ENCODE assay signal across 1 cellular context in the genomic region with DNA sequence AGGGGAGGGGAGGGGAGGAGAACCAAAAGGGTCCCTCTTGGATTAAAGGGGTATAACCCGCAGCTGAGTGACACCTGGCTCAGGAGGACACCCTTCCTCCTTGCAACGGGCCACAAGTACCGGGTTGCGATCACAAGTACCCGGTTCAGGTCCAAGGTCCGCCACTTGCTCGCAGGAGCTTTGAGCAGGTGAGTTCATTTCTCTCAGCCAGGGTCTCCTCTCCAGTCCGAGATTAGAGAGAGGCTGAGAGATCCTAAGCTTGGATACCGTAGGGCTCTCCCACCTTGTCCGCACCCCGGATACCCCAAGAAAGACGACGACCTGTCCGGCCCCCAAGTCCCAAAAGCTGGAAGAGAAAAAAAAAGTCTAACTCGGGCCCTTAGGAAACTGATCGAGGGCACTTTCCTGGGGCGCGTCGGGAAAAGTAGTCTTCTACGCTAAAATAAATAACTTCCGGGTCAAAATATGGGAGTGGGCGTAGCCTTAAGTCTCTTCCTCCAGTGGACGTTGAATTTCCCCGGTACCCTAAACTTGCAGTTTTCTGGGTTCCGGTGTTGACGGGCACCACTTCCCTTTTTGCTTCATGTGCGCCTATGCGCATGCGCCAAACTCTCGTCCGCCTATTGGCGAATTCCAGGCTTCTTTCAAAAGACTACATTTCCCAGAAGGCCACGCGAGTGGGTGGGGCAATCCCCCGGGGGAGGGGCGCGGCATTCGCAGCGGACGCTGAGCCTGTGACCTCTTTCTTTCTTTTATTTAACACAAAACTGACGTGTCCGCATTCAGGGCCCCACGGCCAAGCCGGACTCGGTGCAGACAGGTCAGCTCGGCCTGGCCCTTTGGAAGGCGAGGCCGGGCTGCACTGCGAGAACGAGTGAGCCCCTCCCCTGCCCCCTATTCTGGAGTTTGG.
TF ChIP-seq lines count a peak whose summit lies in the region.

No MANE protein-coding gene starts in this region.

TF ChIP-seq in K562, 482 proteins besides CTCF, POLR2A, EP300 and RAD21 (continued from another document):
- TF ChIP-seq, protein P1, sequence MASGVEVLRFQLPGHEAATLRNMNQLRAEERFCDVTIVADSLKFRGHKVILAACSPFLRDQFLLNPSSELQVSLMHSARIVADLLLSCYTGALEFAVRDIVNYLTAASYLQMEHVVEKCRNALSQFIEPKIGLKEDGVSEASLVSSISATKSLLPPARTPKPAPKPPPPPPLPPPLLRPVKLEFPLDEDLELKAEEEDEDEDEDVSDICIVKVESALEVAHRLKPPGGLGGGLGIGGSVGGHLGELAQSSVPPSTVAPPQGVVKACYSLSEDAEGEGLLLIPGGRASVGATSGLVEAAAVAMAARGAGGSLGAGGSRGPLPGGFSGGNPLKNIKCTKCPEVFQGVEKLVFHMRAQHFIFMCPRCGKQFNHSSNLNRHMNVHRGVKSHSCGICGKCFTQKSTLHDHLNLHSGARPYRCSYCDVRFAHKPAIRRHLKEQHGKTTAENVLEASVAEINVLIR (CRISPR knock-in tag; IDR thresholded peaks at IDR 0.05), result 0 out of 2 replicates have a peak, but pooled peaks have one; percentile 24
- TF ChIP-seq, protein P2, sequence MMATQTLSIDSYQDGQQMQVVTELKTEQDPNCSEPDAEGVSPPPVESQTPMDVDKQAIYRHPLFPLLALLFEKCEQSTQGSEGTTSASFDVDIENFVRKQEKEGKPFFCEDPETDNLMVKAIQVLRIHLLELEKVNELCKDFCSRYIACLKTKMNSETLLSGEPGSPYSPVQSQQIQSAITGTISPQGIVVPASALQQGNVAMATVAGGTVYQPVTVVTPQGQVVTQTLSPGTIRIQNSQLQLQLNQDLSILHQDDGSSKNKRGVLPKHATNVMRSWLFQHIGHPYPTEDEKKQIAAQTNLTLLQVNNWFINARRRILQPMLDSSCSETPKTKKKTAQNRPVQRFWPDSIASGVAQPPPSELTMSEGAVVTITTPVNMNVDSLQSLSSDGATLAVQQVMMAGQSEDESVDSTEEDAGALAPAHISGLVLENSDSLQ (IDR thresholded peaks at IDR 0.05), result peak; percentile 78
- TF ChIP-seq, protein P3, sequence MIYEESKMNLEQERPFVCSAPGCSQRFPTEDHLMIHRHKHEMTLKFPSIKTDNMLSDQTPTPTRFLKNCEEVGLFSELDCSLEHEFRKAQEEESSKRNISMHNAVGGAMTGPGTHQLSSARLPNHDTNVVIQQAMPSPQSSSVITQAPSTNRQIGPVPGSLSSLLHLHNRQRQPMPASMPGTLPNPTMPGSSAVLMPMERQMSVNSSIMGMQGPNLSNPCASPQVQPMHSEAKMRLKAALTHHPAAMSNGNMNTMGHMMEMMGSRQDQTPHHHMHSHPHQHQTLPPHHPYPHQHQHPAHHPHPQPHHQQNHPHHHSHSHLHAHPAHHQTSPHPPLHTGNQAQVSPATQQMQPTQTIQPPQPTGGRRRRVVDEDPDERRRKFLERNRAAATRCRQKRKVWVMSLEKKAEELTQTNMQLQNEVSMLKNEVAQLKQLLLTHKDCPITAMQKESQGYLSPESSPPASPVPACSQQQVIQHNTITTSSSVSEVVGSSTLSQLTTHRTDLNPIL (CRISPR knock-in tag; IDR thresholded peaks at IDR 0.05), result no peak
- TF ChIP-seq CREB3L1 (IDR thresholded peaks at IDR 0.05; ENCODE audit: borderline replicate concordance, low read depth), result peak; percentile 93
- TF ChIP-seq POLR2B (IDR thresholded peaks at IDR 0.05; ENCODE audit: low read depth, partially characterized antibody), result peak; percentile 68
- TF ChIP-seq TCF15 (CRISPR knock-in tag; IDR thresholded peaks at IDR 0.05), result no peak
- peak; percentile 32 for TF ChIP-seq CTBP1 (IDR thresholded peaks at IDR 0.05; ENCODE audit: borderline replicate concordance)
- TF ChIP-seq RBFOX2 (IDR thresholded peaks at IDR 0.05; ENCODE audit: low read depth, low read length), result peak; percentile 91
- TF ChIP-seq, protein P4, sequence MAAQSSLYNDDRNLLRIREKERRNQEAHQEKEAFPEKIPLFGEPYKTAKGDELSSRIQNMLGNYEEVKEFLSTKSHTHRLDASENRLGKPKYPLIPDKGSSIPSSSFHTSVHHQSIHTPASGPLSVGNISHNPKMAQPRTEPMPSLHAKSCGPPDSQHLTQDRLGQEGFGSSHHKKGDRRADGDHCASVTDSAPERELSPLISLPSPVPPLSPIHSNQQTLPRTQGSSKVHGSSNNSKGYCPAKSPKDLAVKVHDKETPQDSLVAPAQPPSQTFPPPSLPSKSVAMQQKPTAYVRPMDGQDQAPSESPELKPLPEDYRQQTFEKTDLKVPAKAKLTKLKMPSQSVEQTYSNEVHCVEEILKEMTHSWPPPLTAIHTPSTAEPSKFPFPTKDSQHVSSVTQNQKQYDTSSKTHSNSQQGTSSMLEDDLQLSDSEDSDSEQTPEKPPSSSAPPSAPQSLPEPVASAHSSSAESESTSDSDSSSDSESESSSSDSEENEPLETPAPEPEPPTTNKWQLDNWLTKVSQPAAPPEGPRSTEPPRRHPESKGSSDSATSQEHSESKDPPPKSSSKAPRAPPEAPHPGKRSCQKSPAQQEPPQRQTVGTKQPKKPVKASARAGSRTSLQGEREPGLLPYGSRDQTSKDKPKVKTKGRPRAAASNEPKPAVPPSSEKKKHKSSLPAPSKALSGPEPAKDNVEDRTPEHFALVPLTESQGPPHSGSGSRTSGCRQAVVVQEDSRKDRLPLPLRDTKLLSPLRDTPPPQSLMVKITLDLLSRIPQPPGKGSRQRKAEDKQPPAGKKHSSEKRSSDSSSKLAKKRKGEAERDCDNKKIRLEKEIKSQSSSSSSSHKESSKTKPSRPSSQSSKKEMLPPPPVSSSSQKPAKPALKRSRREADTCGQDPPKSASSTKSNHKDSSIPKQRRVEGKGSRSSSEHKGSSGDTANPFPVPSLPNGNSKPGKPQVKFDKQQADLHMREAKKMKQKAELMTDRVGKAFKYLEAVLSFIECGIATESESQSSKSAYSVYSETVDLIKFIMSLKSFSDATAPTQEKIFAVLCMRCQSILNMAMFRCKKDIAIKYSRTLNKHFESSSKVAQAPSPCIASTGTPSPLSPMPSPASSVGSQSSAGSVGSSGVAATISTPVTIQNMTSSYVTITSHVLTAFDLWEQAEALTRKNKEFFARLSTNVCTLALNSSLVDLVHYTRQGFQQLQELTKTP (IDR thresholded peaks at IDR 0.05; ENCODE audit: low read depth in 1 of 2, partially characterized antibody in 2 of 2), result peak in 1 of 2 experiments; percentile 91
- 0 out of 2 replicates have a peak, but pooled peaks have one; percentile 33 for TF ChIP-seq FOXP1 (CRISPR knock-in tag; IDR thresholded peaks at IDR 0.05)
- peak; percentile 47; the same call in 1 of the 2 replicates for TF ChIP-seq PML (IDR thresholded peaks at IDR 0.05; ENCODE audit: low read length)
- TF ChIP-seq CBFA2T2 (conservative IDR thresholded peaks at IDR 0.05), result no peak
- TF ChIP-seq ZNF143 (CRISPR knock-in tag; IDR thresholded peaks at IDR 0.05), result peak; percentile 92
- peak; percentile 67 for TF ChIP-seq CREB1 (IDR thresholded peaks at IDR 0.05)
- TF ChIP-seq CREB1 (CRISPR knock-in tag; IDR thresholded peaks at IDR 0.05), result peak; percentile 75; the same call in 1 of the 2 replicates
- TF ChIP-seq MEIS2 (IDR thresholded peaks at IDR 0.05; ENCODE audit: partially characterized antibody), result peak; percentile 90
- TF ChIP-seq JUND (IDR thresholded peaks at IDR 0.05; ENCODE audit: borderline replicate concordance, low read depth, low read length), result peak; percentile 24; the same call in 1 of the 2 replicates
- TF ChIP-seq JUND (tag; IDR thresholded peaks at IDR 0.05; ENCODE audit: borderline replicate concordance, low read depth, low read length), result peak; percentile 47; the same call in 1 of the 3 replicates
- no peak for TF ChIP-seq PCBP2 (IDR thresholded peaks at IDR 0.05; ENCODE audit: low read depth, low read length, poor library complexity, severe bottlenecking)
- peak; percentile 82 for TF ChIP-seq NCOA1 (IDR thresholded peaks at IDR 0.05; ENCODE audit: low read depth)
- peak; percentile 66; the same call in 1 of the 2 replicates for TF ChIP-seq ETV5 (CRISPR knock-in tag; IDR thresholded peaks at IDR 0.05; ENCODE audit: low read depth)
- TF ChIP-seq SUPT5H (IDR thresholded peaks at IDR 0.05), result peak; percentile 62; the same call in 1 of the 2 replicates
- TF ChIP-seq ZNF639 (CRISPR knock-in tag; conservative IDR thresholded peaks at IDR 0.05 in 1 of 2, IDR thresholded peaks at IDR 0.05 in 1 of 2), result peak in 1 of 2 experiments; percentile 96; a peak in 2 of 4 replicates
- 0 out of 4 replicates have a peak, but pooled peaks of 1 of the 2 experiments have one; percentile 16 for TF ChIP-seq FOXA3 (CRISPR knock-in tag; conservative IDR thresholded peaks at IDR 0.05 in 1 of 2, IDR thresholded peaks at IDR 0.05 in 1 of 2)
- TF ChIP-seq HCFC1 (IDR thresholded peaks at IDR 0.05; ENCODE audit: low read depth, low read length), result peak; percentile 95
- TF ChIP-seq EP400 (IDR thresholded peaks at IDR 0.05), result peak; percentile 41; the same call in 1 of the 2 replicates
- TF ChIP-seq NR2C2 (CRISPR knock-in tag; IDR thresholded peaks at IDR 0.05), result peak; percentile 97
- TF ChIP-seq NR2C2 (tag; IDR thresholded peaks at IDR 0.05), result peak; percentile 100
- 0 out of 2 replicates have a peak, but pooled peaks have one; percentile 42 for TF ChIP-seq MTA3 (IDR thresholded peaks at IDR 0.05; ENCODE audit: borderline replicate concordance)
- no peak for TF ChIP-seq DDX20 (tag; IDR thresholded peaks at IDR 0.05; ENCODE audit: low read depth)
- TF ChIP-seq, protein P5, sequence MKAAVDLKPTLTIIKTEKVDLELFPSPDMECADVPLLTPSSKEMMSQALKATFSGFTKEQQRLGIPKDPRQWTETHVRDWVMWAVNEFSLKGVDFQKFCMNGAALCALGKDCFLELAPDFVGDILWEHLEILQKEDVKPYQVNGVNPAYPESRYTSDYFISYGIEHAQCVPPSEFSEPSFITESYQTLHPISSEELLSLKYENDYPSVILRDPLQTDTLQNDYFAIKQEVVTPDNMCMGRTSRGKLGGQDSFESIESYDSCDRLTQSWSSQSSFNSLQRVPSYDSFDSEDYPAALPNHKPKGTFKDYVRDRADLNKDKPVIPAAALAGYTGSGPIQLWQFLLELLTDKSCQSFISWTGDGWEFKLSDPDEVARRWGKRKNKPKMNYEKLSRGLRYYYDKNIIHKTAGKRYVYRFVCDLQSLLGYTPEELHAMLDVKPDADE (conservative IDR thresholded peaks at IDR 0.05; ENCODE audit: control insufficient read depth, low read depth, low read length), result peak; percentile 97
- no peak for TF ChIP-seq NKRF (IDR thresholded peaks at IDR 0.05; ENCODE audit: borderline replicate concordance)
- peak in 1 of 2 experiments; percentile 83; a peak in 1 of 4 replicates for TF ChIP-seq SRF (CRISPR knock-in tag; IDR thresholded peaks at IDR 0.05)
